In genomic region chr17:35194001-35194400, GRCh38 we compare ENCODE assay signal across 14 cellular contexts. TPM values are rescaled to one million over a fixed set of nuclear protein-coding genes. Genes with fewer than 3 reads are reported as not detected.
A peak's percentile ranks its signal among the peaks of the same experiment; 100 is the strongest.
DNase-seq lines count a peak whose midpoint lies in the region; ATAC-seq and TF ChIP-seq lines count a peak whose summit lies in the region.
"Not testable (repeated sequence)": the region's sequence is repeated elsewhere in the genome, so short reads cannot be mapped to it uniquely, and the experiment has no call there.
"Had no signal": no experiment of that assay in that cellular context is flagged by ENCODE, and none has a peak within 500 bp of the region (broad histone marks: within the 10 kb centered on the region; RNA-seq: fewer than 3 reads in every experiment).

TSS of gene SLC35G3 (minus strand) at chr17:35194393. CDS start at chr17:35194307, 86 bp downstream.

- TF ChIP-seq CTCF in CD8-positive, alpha-beta T cell (IDR thresholded peaks at IDR 0.05); upper lobe of right lung (IDR thresholded peaks at IDR 0.05): not testable (repeated sequence)

- H3K36me3 ChIP-seq in CD8-positive, alpha-beta T cell (ENCODE audit: insufficient read depth, low read length); upper lobe of right lung: not testable (repeated sequence)

- H3K27me3 ChIP-seq in CD8-positive, alpha-beta T cell (ENCODE audit: insufficient read depth, low read length); upper lobe of right lung: not testable (repeated sequence)

- POLR2A ChIA-PET in CD8-positive, alpha-beta T cell (lab: Charles Lee); naive thymus-derived CD8-positive, alpha-beta T cell (lab: Charles Lee): not testable (repeated sequence)

- H3K4me1 Mint-ChIP-seq in CD8-positive, alpha-beta T cell (ENCODE audit: low read depth), result peaks cover 37% of the 10 kb centered on the region
- H3K4me1 Mint-ChIP-seq in activated CD4-positive, alpha-beta T cell treated with anti-CD3 and anti-CD28 coated beads, Interleukin-2, amount 10 ng/mL, durations not matched to agents 24 days and 14 days, result peaks cover 15% of the 10 kb centered on the region
- H3K4me1 Mint-ChIP-seq in activated T-cell treated with anti-CD3 and anti-CD28 coated beads, Interleukin-2, amount 50 U/mL, for 24 hours (ENCODE audit: low read depth), result peaks cover 30% of the 10 kb centered on the region
- H3K4me1 Mint-ChIP-seq in activated naive CD4-positive, alpha-beta T cell treated with anti-CD3 and anti-CD28 coated beads, Interleukin-2, amount 50 U/mL, for 24 hours, result peaks cover 51% of the 10 kb centered on the region
- not testable (repeated sequence) for H3K4me1 Mint-ChIP-seq in effector memory CD8-positive, alpha-beta T cell (ENCODE audit: low read depth in 2 of 2)
- peaks cover 26 to 61% (median 46%) of the 10 kb centered on the region in 4 donors for H3K4me1 Mint-ChIP-seq in naive thymus-derived CD8-positive, alpha-beta T cell
- peaks cover 15% of the 10 kb centered on the region for H3K4me1 Mint-ChIP-seq in stimulated activated effector memory CD8-positive, alpha-beta T cell treated with anti-CD3 and anti-CD28 coated beads, Interleukin-12 subunit alpha, Interleukin-12 subunit beta, amount 100 ng/mL, for 72 hours

- not testable (repeated sequence) for H3K9me3 Mint-ChIP-seq in CD8-positive, alpha-beta T cell; activated CD4-positive, alpha-beta T cell treated with anti-CD3 and anti-CD28 coated beads, Interleukin-2, amount 10 ng/mL, durations not matched to agents 24 days and 14 days; activated T-cell treated with anti-CD3 and anti-CD28 coated beads, Interleukin-2, amount 50 U/mL, for 24 hours; activated naive CD4-positive, alpha-beta T cell treated with anti-CD3 and anti-CD28 coated beads, Interleukin-2, amount 50 U/mL, for 24 hours; effector memory CD8-positive, alpha-beta T cell; stimulated activated effector memory CD8-positive, alpha-beta T cell treated with anti-CD3 and anti-CD28 coated beads, Interleukin-12 subunit alpha, Interleukin-12 subunit beta, amount 100 ng/mL, for 72 hours
- H3K9me3 Mint-ChIP-seq in naive thymus-derived CD8-positive, alpha-beta T cell, result peaks cover 0 to 14% (median 0%) of the 10 kb centered on the region in 9 donors

- peak within 1 kb of the TSS; percentile 54 for H3K4me3 Mint-ChIP-seq in CD8-positive, alpha-beta T cell
- not testable (repeated sequence) for H3K4me3 Mint-ChIP-seq in activated CD4-positive, alpha-beta T cell treated with anti-CD3 and anti-CD28 coated beads, Interleukin-2, amount 10 ng/mL, durations not matched to agents 24 days and 14 days; activated T-cell treated with anti-CD3 and anti-CD28 coated beads, Interleukin-2, amount 50 U/mL, for 24 hours; effector memory CD8-positive, alpha-beta T cell; stimulated activated effector memory CD8-positive, alpha-beta T cell treated with anti-CD3 and anti-CD28 coated beads, Interleukin-12 subunit alpha, Interleukin-12 subunit beta, amount 100 ng/mL, for 72 hours
- peak within 1 kb of the TSS; percentile 65 for H3K4me3 Mint-ChIP-seq in activated naive CD4-positive, alpha-beta T cell treated with anti-CD3 and anti-CD28 coated beads, Interleukin-2, amount 50 U/mL, for 24 hours
- H3K4me3 Mint-ChIP-seq in naive thymus-derived CD8-positive, alpha-beta T cell, result peak within 1 kb of the TSS; percentile 64 to 90 (median 84)

- H3K4me1 ChIP-seq in CD8-positive, alpha-beta T cell (ENCODE audit: insufficient read depth, low read length), result peaks cover 32% of the 10 kb centered on the region
- H3K4me1 ChIP-seq in upper lobe of right lung, result not testable (repeated sequence)

- not testable (repeated sequence) for H3K36me3 Mint-ChIP-seq in CD8-positive, alpha-beta T cell; activated CD4-positive, alpha-beta T cell treated with anti-CD3 and anti-CD28 coated beads, Interleukin-2, amount 10 ng/mL, durations not matched to agents 24 days and 14 days (ENCODE audit: low read depth); activated T-cell treated with anti-CD3 and anti-CD28 coated beads, Interleukin-2, amount 50 U/mL, for 24 hours (ENCODE audit: low read depth); activated naive CD4-positive, alpha-beta T cell treated with anti-CD3 and anti-CD28 coated beads, Interleukin-2, amount 50 U/mL, for 24 hours; effector memory CD8-positive, alpha-beta T cell (ENCODE audit: insufficient read depth); naive thymus-derived CD8-positive, alpha-beta T cell; stimulated activated effector memory CD8-positive, alpha-beta T cell treated with anti-CD3 and anti-CD28 coated beads, Interleukin-12 subunit alpha, Interleukin-12 subunit beta, amount 100 ng/mL, for 72 hours

- intact Hi-C loops in CD8-positive, alpha-beta T cell (cut with DNase I, micrococcal nuclease); activated CD4-positive, alpha-beta T cell treated with anti-CD3 and anti-CD28 coated beads, Interleukin-2, amount 10 ng/mL, durations not matched to agents 24 days and 14 days (cut with micrococcal nuclease); upper lobe of right lung (cut with DNase I): not testable (repeated sequence)

- ATAC-seq in CD8-positive, alpha-beta T cell; effector memory CD8-positive, alpha-beta T cell (replicated peaks); naive thymus-derived CD8-positive, alpha-beta T cell; stimulated activated effector memory CD8-positive, alpha-beta T cell treated with anti-CD3 and anti-CD28 coated beads, Interleukin-12 subunit alpha, Interleukin-12 subunit beta, amount 100 ng/mL, for 72 hours: not testable (repeated sequence)
- ATAC-seq in upper lobe of right lung, result peak; percentile 9

- H3K4me3 ChIP-seq in CD8-positive, alpha-beta T cell (ENCODE audit: low read depth, low read length); upper lobe of right lung: not testable (repeated sequence)

- DNase-seq in CD8-positive, alpha-beta T cell; activated T-cell treated with anti-CD3 and anti-CD28 coated beads, Interleukin-2, amount 50 U/mL, for 24 hours; effector memory CD8-positive, alpha-beta T cell; naive thymus-derived CD8-positive, alpha-beta T cell; stimulated activated effector memory CD8-positive, alpha-beta T cell treated with anti-CD3 and anti-CD28 coated beads, Interleukin-12 subunit alpha, Interleukin-12 subunit beta, amount 100 ng/mL, for 72 hours (ENCODE audit: low spot score in 2 of 2); upper lobe of right lung: not testable (repeated sequence)
- peak; percentile 43 for DNase-seq in activated CD4-positive, alpha-beta T cell treated with anti-CD3 and anti-CD28 coated beads, Interleukin-2, amount 10 ng/mL, durations not matched to agents 24 days and 14 days

- H3K27ac ChIP-seq in CD8-positive, alpha-beta T cell (ENCODE audit: low read depth, low read length); upper lobe of right lung: not testable (repeated sequence)

- H3K27me3 Mint-ChIP-seq in CD8-positive, alpha-beta T cell (ENCODE audit: low read depth); activated CD4-positive, alpha-beta T cell treated with anti-CD3 and anti-CD28 coated beads, Interleukin-2, amount 10 ng/mL, durations not matched to agents 24 days and 14 days; activated T-cell treated with anti-CD3 and anti-CD28 coated beads, Interleukin-2, amount 50 U/mL, for 24 hours; activated naive CD4-positive, alpha-beta T cell treated with anti-CD3 and anti-CD28 coated beads, Interleukin-2, amount 50 U/mL, for 24 hours; effector memory CD8-positive, alpha-beta T cell; naive thymus-derived CD8-positive, alpha-beta T cell: not testable (repeated sequence)

- CTCF ChIA-PET in CD8-positive, alpha-beta T cell (lab: Charles Lee), result not testable (repeated sequence)

- H3K27ac Mint-ChIP-seq in CD8-positive, alpha-beta T cell, result peak within 1 kb of the TSS; percentile 93
- H3K27ac Mint-ChIP-seq in activated CD4-positive, alpha-beta T cell treated with anti-CD3 and anti-CD28 coated beads, Interleukin-2, amount 10 ng/mL, durations not matched to agents 24 days and 14 days, result not testable (repeated sequence)
- peak within 1 kb of the TSS; percentile 67 for H3K27ac Mint-ChIP-seq in activated T-cell treated with anti-CD3 and anti-CD28 coated beads, Interleukin-2, amount 50 U/mL, for 24 hours
- H3K27ac Mint-ChIP-seq in activated naive CD4-positive, alpha-beta T cell treated with anti-CD3 and anti-CD28 coated beads, Interleukin-2, amount 50 U/mL, for 24 hours, result peak within 1 kb of the TSS; percentile 76
- H3K27ac Mint-ChIP-seq in effector memory CD8-positive, alpha-beta T cell, result peak within 1 kb of the TSS; percentile 4 to 29
- H3K27ac Mint-ChIP-seq in naive thymus-derived CD8-positive, alpha-beta T cell, result peak within 1 kb of the TSS; percentile 81 to 99 (median 96)
- H3K27ac Mint-ChIP-seq in stimulated activated effector memory CD8-positive, alpha-beta T cell treated with anti-CD3 and anti-CD28 coated beads, Interleukin-12 subunit alpha, Interleukin-12 subunit beta, amount 100 ng/mL, for 72 hours, result peak within 1 kb of the TSS; percentile 23

- not testable (repeated sequence) for H3K9me3 ChIP-seq in CD8-positive, alpha-beta T cell (ENCODE audit: low read length); upper lobe of right lung

RNA-seq across cellular contexts. Expression of gene SLC35G3, which starts in this region (rescaled TPM):
- not detected for total RNA-seq in CD8-positive, alpha-beta T cell
- 0.09 TPM in 1 of 2 replicates, not detected in the other for total RNA-seq in activated CD4-positive, alpha-beta T cell treated with anti-CD3 and anti-CD28 coated beads, Interleukin-2, amount 10 ng/mL, durations not matched to agents 24 days and 14 days
- total RNA-seq in naive thymus-derived CD8-positive, alpha-beta T cell, result under 1 TPM in 1 of 2 experiments, not detected in 1; 0.33 TPM
- polyA plus RNA-seq in naive thymus-derived CD8-positive, alpha-beta T cell, result under 1 TPM; 0.15 to 0.47 (median 0.18) TPM
- not detected for total RNA-seq in upper lobe of right lung
- total RNA-seq: CD8-positive, alpha-beta memory T cell; G401; GM12878; H7; HFFc6; HT1080 had no signal
- polyA plus RNA-seq: CD8-positive, alpha-beta memory T cell; GM12878 had no signal

Comparison
In these comparisons a context has a peak if more than half of its experiments do, and no peak if none do; other contexts are left out.
1. Peak in DNase-seq in activated CD4-positive, alpha-beta T cell treated with anti-CD3 and anti-CD28 coated beads, Interleukin-2, amount 10 ng/mL, durations not matched to agents 24 days and 14 days; RNA of the gene not detected or under 1 TPM.
2. Peak in ATAC-seq in upper lobe of right lung; RNA of the gene not detected or under 1 TPM.